Comparison of ENCODE assay signal across 15 cellular contexts in genomic region chr18:12369211-12369610, GRCh38. TPM values are rescaled to one million over a fixed set of nuclear protein-coding genes. Genes with fewer than 3 reads are reported as not detected.
DNase-seq lines count a peak whose midpoint lies in the region; ATAC-seq and TF ChIP-seq lines count a peak whose summit lies in the region.
"Had no signal": no experiment of that assay in that cellular context is flagged by ENCODE, and none has a peak within 500 bp of the region (broad histone marks: within the 10 kb centered on the region; RNA-seq: fewer than 3 reads in every experiment).

No MANE protein-coding gene starts in this region.

- no peak overlapping the region for H3K4me3 ChIP-seq in right atrium auricular region
- no peak overlapping the region for H3K4me3 ChIP-seq in mesodermal cell (ENCODE audit: extremely low read depth, insufficient read depth, low read length, poor library complexity, severe bottlenecking)
- no peak overlapping the region for H3K4me3 ChIP-seq in psoas muscle
- H3K4me3 ChIP-seq in mammary epithelial cell (replicated peaks in 1 of 3; ENCODE audit: insufficient read depth in 1 of 3, low read depth in 2 of 3, low read length in 3 of 3) = no peak overlapping the region
- H3K4me3 ChIP-seq: A549, GM23248 had no signal

- no peak for TF ChIP-seq CTCF in right atrium auricular region (IDR thresholded peaks at IDR 0.05)
- TF ChIP-seq CTCF in psoas muscle (IDR thresholded peaks at IDR 0.05) = no peak
- TF ChIP-seq CTCF in mammary epithelial cell (conservative IDR thresholded peaks at IDR 0.05 in 1 of 2, IDR thresholded peaks at IDR 0.05 in 1 of 2; ENCODE audit: extremely low read depth in 1 of 2, insufficient read depth in 1 of 2, low read depth in 1 of 2, low read length in 2 of 2) = no peak

- H3K36me3 ChIP-seq in right atrium auricular region (peaks cover 43% of the 10 kb centered on the region), mesodermal cell (ENCODE audit: control insufficient read depth, insufficient read depth, low read length) (peaks cover 64% of the 10 kb centered on the region), psoas muscle (ENCODE audit: insufficient read depth in 1 of 2, low read depth in 1 of 2) (peaks cover 1 to 66% of the 10 kb centered on the region in 2 donors), mammary epithelial cell (ENCODE audit: insufficient read depth, low read length) (peaks cover 19% of the 10 kb centered on the region)

- CTCF ChIA-PET in mammary epithelial cell (lab: Charles Lee; ENCODE audit: low non-redundant PET) = no interaction called here

- H3K27me3 ChIP-seq in right atrium auricular region (no peaks in the 10 kb centered on the region), psoas muscle (ENCODE audit: insufficient read depth in 3 of 3, low read length in 2 of 3) (no peaks in the 10 kb centered on the region), mammary epithelial cell (ENCODE audit: insufficient read depth, low read length) (no peaks in the 10 kb centered on the region)

- H3K4me2 ChIP-seq in mammary epithelial cell (ENCODE audit: insufficient read depth, low read depth, low read length) = no peak overlapping the region
- H3K4me2 ChIP-seq: A549 had no signal

- H3K4me1 ChIP-seq in right atrium auricular region = peaks cover 0 to 60% of the 10 kb centered on the region in 2 donors
- peaks cover 13% of the 10 kb centered on the region for H3K4me1 ChIP-seq in mesodermal cell (ENCODE audit: control insufficient read depth, insufficient read depth, low read length, poor library complexity, severe bottlenecking)
- peaks cover 34% of the 10 kb centered on the region for H3K4me1 ChIP-seq in psoas muscle
- no peaks in the 10 kb centered on the region for H3K4me1 ChIP-seq in mammary epithelial cell (ENCODE audit: insufficient read depth, low read length)
- H3K4me1 ChIP-seq: A549 had no signal

- no peak for DNase-seq in right atrium auricular region (ENCODE audit: low spot score)
- DNase-seq in left ventricle myocardium superior = no peak
- no peak for DNase-seq in psoas muscle
- DNase-seq in mammary epithelial cell = no peak
- no peak for DNase-seq in A172 (ENCODE audit: low spot score)
- DNase-seq in NCI-H82 treated with DMSO at 0.1 percent for 48 hours (lab: John Stamatoyannopoulos, UW; ENCODE audit: unreplicated experiment) = no peak
- DNase-seq: CD8-positive, alpha-beta T cell; COR-L47; DMS153; DMS79 treated with DMSO at 0.1 percent for 48 hours; EL; GM23248 had no signal

- no peak overlapping the region for H2AFZ ChIP-seq in mammary epithelial cell (ENCODE audit: low read depth, low read length)
- H2AFZ ChIP-seq: GM23248 had no signal

- H3K79me2 ChIP-seq in mammary epithelial cell (ENCODE audit: insufficient read depth, low read length) = peaks cover 92% of the 10 kb centered on the region

- 90 to 91% methylated on average over 7 of the region's 7 CpGs for WGBS in mesodermal cell (ENCODE audit: insufficient coverage in 2 of 2), 2 experiments
- WGBS in psoas muscle, 3 donors = 41 to 58% (median 47%) methylated on average over 7 of the region's 7 CpGs
- WGBS in mammary epithelial cell (ENCODE audit: low coverage, missing lambda C conversion rate) = 73% methylated on average over 7 of the region's 7 CpGs

- dilution Hi-C loops in mammary epithelial cell (cut with HindIII; ENCODE audit: low sequenced_read_pairs) = loop anchor here (5.0 kb wide), 2 partner anchors 37 to 82 kb away; no protein-coding TSS in a partner anchor

- ATAC-seq in left ventricle myocardium superior (no peak), psoas muscle (peak; percentile 62 to 80 (median 74))
- ATAC-seq: A549; CD8-positive, alpha-beta T cell had no signal

- intact Hi-C loops in left ventricle myocardium superior (cut with micrococcal nuclease) (no loop called here), psoas muscle (cut with DNase I) (no loop called here), mammary epithelial cell (cut with micrococcal nuclease) (no loop called here)

- no TSS peak for BruUV-seq in mammary epithelial cell (replicated peaks; lab: Mats Ljungman, UMichigan)

- H3K27ac ChIP-seq in right atrium auricular region = peak overlapping the region; percentile 21 to 23
- H3K27ac ChIP-seq in mesodermal cell (ENCODE audit: low read depth, low read length, severe bottlenecking) = peak overlapping the region; percentile 45
- no peak overlapping the region for H3K27ac ChIP-seq in psoas muscle
- H3K27ac ChIP-seq in mammary epithelial cell (ENCODE audit: insufficient read depth, low read depth, low read length) = no peak overlapping the region
- H3K27ac ChIP-seq: A549, GM23248 had no signal

- no peaks in the 10 kb centered on the region for H4K20me1 ChIP-seq in mammary epithelial cell (ENCODE audit: insufficient read depth, low read length)

- H3K9me3 ChIP-seq in right atrium auricular region (no peaks in the 10 kb centered on the region), mesodermal cell (ENCODE audit: control insufficient read depth, low read length) (no peaks in the 10 kb centered on the region), psoas muscle (no peaks in the 10 kb centered on the region), mammary epithelial cell (replicated peaks; ENCODE audit: insufficient read depth, low read length) (no peaks in the 10 kb centered on the region)
- H3K9me3 ChIP-seq: A549 had no signal

- in situ Hi-C loops in mammary epithelial cell (cut with MboI; ENCODE audit: low sequenced_read_pairs in 2 of 2) = no loop called here

- H3K9ac ChIP-seq in mammary epithelial cell (ENCODE audit: insufficient read depth, low read length) = no peak overlapping the region
- H3K9ac ChIP-seq: GM23248 had no signal

RNA-seq across cellular contexts. Expression of gene AFG3L2, which starts 7.8 kb away (rescaled TPM):
- total RNA-seq in right atrium auricular region (10 to 100 TPM; 60.1 to 91.9 TPM), left ventricle myocardium superior (143 TPM), psoas muscle (100 to 1,000 TPM in 2 of 4 donors, 10 to 100 TPM in 2; 88.8 to 163 (median 103) TPM), mammary epithelial cell (10 to 100 TPM; 50.5 to 55.8 TPM)
- polyA plus RNA-seq in mesodermal cell (2013, experiment 1 of 2) = 32.3 TPM
- polyA plus RNA-seq in mesodermal cell (2013, experiment 2 of 2) = 31.0 TPM
- polyA plus RNA-seq in psoas muscle (100 to 1,000 TPM in 2 of 3 donors, 10 to 100 TPM in 1; 90.7 to 126 (median 106) TPM), mammary epithelial cell (34.8 TPM)
- 47.1 TPM for polyA minus RNA-seq in mammary epithelial cell
- total RNA-seq in A172 (2014; rRNA removed; shearing (Covaris generic)) = 94.3 and 98.5 TPM in 2 replicates

RNA-seq across cellular contexts. Expression of gene PRELID3A, which starts 38.5 kb away (rescaled TPM):
- total RNA-seq in right atrium auricular region (1 to 10 TPM in 1 of 2 donors, under 1 TPM in 1; 0.98 to 1.3 TPM), left ventricle myocardium superior (1.9 TPM), psoas muscle (1 to 10 TPM in 1 of 4 donors, under 1 TPM in 3; 0.54 to 1.1 (median 0.74) TPM), mammary epithelial cell (10 to 100 TPM in 1 of 2 donors, 1 to 10 TPM in 1; 3.3 to 13.1 TPM)
- polyA plus RNA-seq in mesodermal cell (2013, experiment 1 of 2) = 7.6 TPM
- polyA plus RNA-seq in mesodermal cell (2013, experiment 2 of 2) = 5.2 TPM
- polyA plus RNA-seq in psoas muscle (under 1 TPM; 0.49 to 0.92 (median 0.60) TPM), mammary epithelial cell (3.7 TPM)
- polyA minus RNA-seq in mammary epithelial cell = not detected
- total RNA-seq in A172 (2014; rRNA removed; shearing (Covaris generic)) = 5.7 and 20.0 TPM in 2 replicates
- polyA plus RNA-seq: CD14-positive monocyte had no signal

Comparison
In these comparisons a context has a peak if more than half of its experiments do, and no peak if none do; other contexts are left out.
1. H3K27ac ChIP-seq: peak in right atrium auricular region (2 of 2) and mesodermal cell (single experiment); none in psoas muscle (single experiment) and mammary epithelial cell (single experiment).